Comparison of ENCODE assay signal across 27 cellular contexts in the genomic region with DNA sequence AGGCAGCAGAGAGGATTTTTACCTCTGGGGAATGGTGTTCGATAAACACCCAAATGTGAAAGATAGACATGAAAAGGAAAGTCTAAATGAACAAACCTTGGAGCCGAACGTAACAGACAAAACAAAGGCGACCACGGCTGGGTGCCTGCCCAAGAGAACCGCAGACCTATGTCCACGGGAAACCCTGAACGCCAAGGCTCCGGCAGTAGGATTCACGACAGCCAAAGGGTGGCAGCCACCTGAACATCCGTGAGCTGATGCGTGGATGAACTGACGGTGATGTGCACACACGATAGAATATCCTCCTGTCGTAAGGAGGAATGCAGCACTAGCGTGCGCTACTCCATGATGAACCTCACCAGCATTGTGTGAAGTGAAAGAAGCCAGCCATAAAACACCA.
A peak's percentile ranks its signal among the peaks of the same experiment; 100 is the strongest.
DNase-seq lines count a peak whose midpoint lies in the region; ATAC-seq and TF ChIP-seq lines count a peak whose summit lies in the region.
"Had no signal": no experiment of that assay in that cellular context is flagged by ENCODE, and none has a peak within 500 bp of the region (broad histone marks: within the 10 kb centered on the region; RNA-seq: fewer than 3 reads in every experiment).

No MANE protein-coding gene starts in this region.

- no peak overlapping the region for H3K4me2 ChIP-seq in smooth muscle cell

- CTCF ChIA-PET in activated CD8-positive, alpha-beta T cell treated with anti-CD3 and anti-CD28 coated beads for 36 hours (lab: Charles Lee) = interaction anchor here (0.9 to 1.6 kb wide), 4 partner anchors 12 to 517 kb away, joined by 3 to 12 read pairs (median 4); no protein-coding TSS in a partner anchor
- CTCF ChIA-PET in activated CD8-positive, alpha-beta T cell treated with anti-CD3 and anti-CD28 coated beads, Interleukin-2, amount 10 ng/mL, durations not matched to agents 7 days and 5 days (lab: Charles Lee) = interaction anchor here (1.3 to 3.1 kb wide), 3 partner anchors 7 to 47 kb away, joined by 3 to 14 read pairs (median 5); no protein-coding TSS in a partner anchor

- peaks cover 15% of the 10 kb centered on the region for H3K4me1 Mint-ChIP-seq in activated CD8-positive, alpha-beta T cell treated with anti-CD3 and anti-CD28 coated beads for 36 hours (ENCODE audit: low read depth)
- peaks cover 11% of the 10 kb centered on the region for H3K4me1 Mint-ChIP-seq in activated CD8-positive, alpha-beta T cell treated with anti-CD3 and anti-CD28 coated beads, Interleukin-2, amount 10 ng/mL, durations not matched to agents 7 days and 5 days (ENCODE audit: low read depth)
- H3K4me1 Mint-ChIP-seq in T-helper 17 cell (peaks cover 28% of the 10 kb centered on the region), immature natural killer cell (peaks cover 71 to 82% of the 10 kb centered on the region in 2 donors)
- H3K4me1 Mint-ChIP-seq in stimulated activated naive B cell treated with anti-CD40 and anti-IgM and Interleukin-4, amounts not matched to agents 10 μg/mL and 1 μg/mL and 100 μg/mL, for 72 hours = peaks cover 30 to 46% of the 10 kb centered on the region in 2 donors

- no peaks in the 10 kb centered on the region for H3K27me3 Mint-ChIP-seq in activated CD8-positive, alpha-beta T cell treated with anti-CD3 and anti-CD28 coated beads for 36 hours
- H3K27me3 Mint-ChIP-seq in activated CD8-positive, alpha-beta T cell treated with anti-CD3 and anti-CD28 coated beads, Interleukin-2, amount 10 ng/mL, durations not matched to agents 7 days and 5 days (ENCODE audit: low read depth) = no peaks in the 10 kb centered on the region
- H3K27me3 Mint-ChIP-seq in T-helper 17 cell (no peaks in the 10 kb centered on the region), immature natural killer cell (ENCODE audit: low read depth in 3 of 3) (peaks cover 0 to 18% (median 12%) of the 10 kb centered on the region in 3 donors)
- H3K27me3 Mint-ChIP-seq in stimulated activated naive B cell treated with anti-CD40 and anti-IgM and Interleukin-4, amounts not matched to agents 10 μg/mL and 1 μg/mL and 100 μg/mL, for 72 hours = no peaks in the 10 kb centered on the region
- H3K27me3 Mint-ChIP-seq: activated CD4-positive, alpha-beta memory T cell treated with anti-CD3 and anti-CD28 coated beads, Interleukin-2, amount 10 ng/mL, durations not matched to agents 7 days and 5 days; activated naive CD8-positive, alpha-beta T cell treated with anti-CD3 and anti-CD28 coated beads for 36 hours; CD4-positive, CD25-positive, alpha-beta regulatory T cell; stimulated activated memory B cell treated with anti-CD40 and anti-IgM and Interleukin-4, amounts not matched to agents 10 μg/mL and 1 μg/mL and 100 μg/mL, for 72 hours had no signal

- no peak for ATAC-seq in activated CD8-positive, alpha-beta T cell treated with anti-CD3 and anti-CD28 coated beads for 36 hours
- no peak for ATAC-seq in activated CD8-positive, alpha-beta T cell treated with anti-CD3 and anti-CD28 coated beads, Interleukin-2, amount 10 ng/mL, durations not matched to agents 7 days and 5 days
- ATAC-seq in T-helper 17 cell (no peak), HG03135 (IDR thresholded peaks at IDR 0.05; ENCODE audit: unreplicated experiment) (no peak)
- ATAC-seq in stimulated activated naive B cell treated with anti-CD40 and anti-IgM and Interleukin-4, amounts not matched to agents 10 μg/mL and 1 μg/mL and 100 μg/mL, for 72 hours (replicated peaks) = no peak
- ATAC-seq: left lobe of liver; stimulated activated memory B cell treated with anti-CD40 and anti-IgM and Interleukin-4, amounts not matched to agents 10 μg/mL and 1 μg/mL and 100 μg/mL, for 72 hours had no signal

- no peak overlapping the region for H3K27ac ChIP-seq in smooth muscle cell (ENCODE audit: low read depth)
- H3K27ac ChIP-seq: prostate gland, SJCRH30, testis had no signal

- no peak overlapping the region for H3K4me3 ChIP-seq in smooth muscle cell
- H3K4me3 ChIP-seq: prostate gland, SJCRH30, testis had no signal

- H3K36me3 Mint-ChIP-seq in activated CD8-positive, alpha-beta T cell treated with anti-CD3 and anti-CD28 coated beads for 36 hours (ENCODE audit: low read depth) = peaks cover 30% of the 10 kb centered on the region
- H3K36me3 Mint-ChIP-seq in activated CD8-positive, alpha-beta T cell treated with anti-CD3 and anti-CD28 coated beads, Interleukin-2, amount 10 ng/mL, durations not matched to agents 7 days and 5 days (ENCODE audit: low read depth) = peaks cover 65% of the 10 kb centered on the region
- peaks cover 5% of the 10 kb centered on the region for H3K36me3 Mint-ChIP-seq in T-helper 17 cell (ENCODE audit: low read depth)
- H3K36me3 Mint-ChIP-seq in immature natural killer cell = peaks cover 6 to 29% (median 13%) of the 10 kb centered on the region in 3 donors
- H3K36me3 Mint-ChIP-seq in stimulated activated naive B cell treated with anti-CD40 and anti-IgM and Interleukin-4, amounts not matched to agents 10 μg/mL and 1 μg/mL and 100 μg/mL, for 72 hours = peaks cover 35 to 49% of the 10 kb centered on the region in 2 donors

- no peaks in the 10 kb centered on the region for H3K27me3 ChIP-seq in smooth muscle cell (ENCODE audit: low read depth)
- H3K27me3 ChIP-seq: SJCRH30, testis had no signal

- TF ChIP-seq CTCF in activated CD8-positive, alpha-beta T cell treated with anti-CD3 and anti-CD28 coated beads for 36 hours (IDR thresholded peaks at IDR 0.05) = no peak
- TF ChIP-seq CTCF in smooth muscle cell (IDR thresholded peaks at IDR 0.05; ENCODE audit: borderline replicate concordance, insufficient read depth, poor library complexity, severe bottlenecking) = no peak

- no peaks in the 10 kb centered on the region for H3K79me2 ChIP-seq in smooth muscle cell (ENCODE audit: low read depth)

- H3K4me1 ChIP-seq in smooth muscle cell (ENCODE audit: low read depth) = no peaks in the 10 kb centered on the region
- H3K4me1 ChIP-seq: prostate gland, SJCRH30, testis had no signal

- H3K9me3 ChIP-seq in T-helper 17 cell (ENCODE audit: control insufficient read depth, low read length, poor library complexity, severe bottlenecking) (no peaks in the 10 kb centered on the region), smooth muscle cell (replicated peaks; ENCODE audit: low read depth) (no peaks in the 10 kb centered on the region)
- H3K9me3 ChIP-seq: prostate gland, SJCRH30, testis had no signal

- H3F3A ChIP-seq in smooth muscle cell (ENCODE audit: low read depth) = no peaks in the 10 kb centered on the region

- no peak overlapping the region for H2AFZ ChIP-seq in smooth muscle cell (ENCODE audit: low read depth)

- peaks cover under 1% of the 10 kb centered on the region for H3K9me3 Mint-ChIP-seq in activated CD8-positive, alpha-beta T cell treated with anti-CD3 and anti-CD28 coated beads for 36 hours
- H3K9me3 Mint-ChIP-seq in activated CD8-positive, alpha-beta T cell treated with anti-CD3 and anti-CD28 coated beads, Interleukin-2, amount 10 ng/mL, durations not matched to agents 7 days and 5 days (ENCODE audit: insufficient read depth) = peaks cover 5% of the 10 kb centered on the region
- no peaks in the 10 kb centered on the region for H3K9me3 Mint-ChIP-seq in immature natural killer cell
- H3K9me3 Mint-ChIP-seq in stimulated activated naive B cell treated with anti-CD40 and anti-IgM and Interleukin-4, amounts not matched to agents 10 μg/mL and 1 μg/mL and 100 μg/mL, for 72 hours = no peaks in the 10 kb centered on the region
- H3K9me3 Mint-ChIP-seq: activated CD4-positive, alpha-beta memory T cell treated with anti-CD3 and anti-CD28 coated beads, Interleukin-2, amount 10 ng/mL, durations not matched to agents 7 days and 5 days; activated naive CD8-positive, alpha-beta T cell treated with anti-CD3 and anti-CD28 coated beads for 36 hours; CD4-positive, CD25-positive, alpha-beta regulatory T cell; endodermal cell; stimulated activated memory B cell treated with anti-CD40 and anti-IgM and Interleukin-4, amounts not matched to agents 10 μg/mL and 1 μg/mL and 100 μg/mL, for 72 hours had no signal

- POLR2A ChIA-PET in activated CD8-positive, alpha-beta T cell treated with anti-CD3 and anti-CD28 coated beads for 36 hours (lab: Charles Lee) = interaction anchor here (1.4 kb wide), 1 partner anchor 84 kb away, joined by 5 read pairs; no protein-coding TSS in a partner anchor
- POLR2A ChIA-PET in activated CD8-positive, alpha-beta T cell treated with anti-CD3 and anti-CD28 coated beads, Interleukin-2, amount 10 ng/mL, durations not matched to agents 7 days and 5 days (lab: Charles Lee) = no interaction called here

- H3K9ac ChIP-seq in smooth muscle cell (ENCODE audit: low read depth) = no peak overlapping the region

- intact Hi-C loops in activated CD8-positive, alpha-beta T cell treated with anti-CD3 and anti-CD28 coated beads for 36 hours (cut with micrococcal nuclease) = no loop called here

- no peaks in the 10 kb centered on the region for H3K36me3 ChIP-seq in smooth muscle cell (ENCODE audit: low read depth)
- H3K36me3 ChIP-seq: prostate gland, SJCRH30 had no signal

- peak overlapping the region; percentile 24 for H3K27ac Mint-ChIP-seq in activated CD8-positive, alpha-beta T cell treated with anti-CD3 and anti-CD28 coated beads for 36 hours
- H3K27ac Mint-ChIP-seq in activated CD8-positive, alpha-beta T cell treated with anti-CD3 and anti-CD28 coated beads, Interleukin-2, amount 10 ng/mL, durations not matched to agents 7 days and 5 days = no peak overlapping the region
- H3K27ac Mint-ChIP-seq in T-helper 17 cell (peak overlapping the region; percentile 83), immature natural killer cell (peak overlapping the region in 5 of 6 donors; percentile 24 to 75 (median 67))
- H3K27ac Mint-ChIP-seq in stimulated activated naive B cell treated with anti-CD40 and anti-IgM and Interleukin-4, amounts not matched to agents 10 μg/mL and 1 μg/mL and 100 μg/mL, for 72 hours = peak overlapping the region; percentile 43
- H3K27ac Mint-ChIP-seq: activated CD4-positive, alpha-beta memory T cell treated with anti-CD3 and anti-CD28 coated beads, Interleukin-2, amount 10 ng/mL, durations not matched to agents 7 days and 5 days; activated naive CD8-positive, alpha-beta T cell treated with anti-CD3 and anti-CD28 coated beads for 36 hours; endodermal cell had no signal

- 95% methylated on average over 17 of the region's 17 CpGs for WGBS in smooth muscle cell (ENCODE audit: low lambda C conversion rate)

- no peak for DNase-seq in activated CD8-positive, alpha-beta T cell treated with anti-CD3 and anti-CD28 coated beads for 36 hours
- DNase-seq in activated CD8-positive, alpha-beta T cell treated with anti-CD3 and anti-CD28 coated beads, Interleukin-2, amount 10 ng/mL, durations not matched to agents 7 days and 5 days = no peak
- DNase-seq in T-helper 17 cell (no peak), immature natural killer cell (no peak), smooth muscle cell (lab: John Stamatoyannopoulos, UW; ENCODE audit: unreplicated experiment) (no peak)
- no peak for DNase-seq in stimulated activated naive B cell treated with anti-CD40 and anti-IgM and Interleukin-4, amounts not matched to agents 10 μg/mL and 1 μg/mL and 100 μg/mL, for 72 hours
- DNase-seq in stimulated activated CD4-positive, alpha-beta T cell treated with anti-CD3 and anti-CD28 coated beads, Interleukin-4, amount 100 ng/mL, for 24 hours = no peak
- DNase-seq: activated CD4-positive, alpha-beta memory T cell treated with anti-CD3 and anti-CD28 coated beads, Interleukin-2, amount 10 ng/mL, durations not matched to agents 7 days and 5 days; activated effector memory CD4-positive, alpha-beta T cell treated with Interleukin-2 at 50 U/mL for 16 hours; activated naive CD8-positive, alpha-beta T cell treated with anti-CD3 and anti-CD28 coated beads for 36 hours; aorta; CD4-positive, CD25-positive, alpha-beta regulatory T cell; endodermal cell; GOT3; mesendoderm; NCI-H1048; NCI-H1694; NCI-H446; NCI-H82; RPMI8226; SJCRH30; stimulated activated CD4-positive, alpha-beta T cell treated with anti-CD3 and anti-CD28 coated beads, Interleukin-15, amount 100 ng/mL, for 24 hours; testis had no signal

- H4K20me1 ChIP-seq in smooth muscle cell (ENCODE audit: low read depth) = no peaks in the 10 kb centered on the region

- H3K4me3 Mint-ChIP-seq in activated CD8-positive, alpha-beta T cell treated with anti-CD3 and anti-CD28 coated beads for 36 hours = no peak overlapping the region
- no peak overlapping the region for H3K4me3 Mint-ChIP-seq in activated CD8-positive, alpha-beta T cell treated with anti-CD3 and anti-CD28 coated beads, Interleukin-2, amount 10 ng/mL, durations not matched to agents 7 days and 5 days
- H3K4me3 Mint-ChIP-seq in T-helper 17 cell (no peak overlapping the region), immature natural killer cell (no peak overlapping the region)
- H3K4me3 Mint-ChIP-seq in stimulated activated naive B cell treated with anti-CD40 and anti-IgM and Interleukin-4, amounts not matched to agents 10 μg/mL and 1 μg/mL and 100 μg/mL, for 72 hours = no peak overlapping the region
- H3K4me3 Mint-ChIP-seq: activated CD4-positive, alpha-beta memory T cell treated with anti-CD3 and anti-CD28 coated beads, Interleukin-2, amount 10 ng/mL, durations not matched to agents 7 days and 5 days; activated naive CD8-positive, alpha-beta T cell treated with anti-CD3 and anti-CD28 coated beads for 36 hours; endodermal cell; stimulated activated memory B cell treated with anti-CD40 and anti-IgM and Interleukin-4, amounts not matched to agents 10 μg/mL and 1 μg/mL and 100 μg/mL, for 72 hours had no signal
